ENCODE assay signal across 10 cellular contexts in genomic region chr5:54904425-54904824, GRCh38.
DNase-seq lines count a peak whose midpoint lies in the region; ATAC-seq and TF ChIP-seq lines count a peak whose summit lies in the region.
"Had no signal": no experiment of that assay in that cellular context is flagged by ENCODE, and none has a peak within 500 bp of the region (broad histone marks: within the 10 kb centered on the region; RNA-seq: fewer than 3 reads in every experiment).

No MANE protein-coding gene starts in this region.

- no peaks in the 10 kb centered on the region for H3K27me3 ChIP-seq in right lobe of liver
- H3K27me3 ChIP-seq: sigmoid colon had no signal

- no peak overlapping the region for H3K4me3 Mint-ChIP-seq in activated naive CD4-positive, alpha-beta T cell treated with anti-CD3 and anti-CD28 coated beads, Interleukin-2, amount 10 ng/mL, durations not matched to agents 7 days and 5 days

- TF ChIP-seq CTCF in astrocyte of the spinal cord (IDR thresholded peaks at IDR 0.05; ENCODE audit: low read depth, low read length) (peak; percentile 78), right lobe of liver (IDR thresholded peaks at IDR 0.05) (peak in 3 of 4 donors; percentile 26 to 42 (median 41))

- no peaks in the 10 kb centered on the region for H3K9me3 ChIP-seq in right lobe of liver
- H3K9me3 ChIP-seq: sigmoid colon had no signal

- in situ Hi-C loops in astrocyte of the spinal cord (cut with HindIII; ENCODE audit: low sequenced_read_pairs), result no loop called here

- peaks cover 49% of the 10 kb centered on the region for H3K27me3 Mint-ChIP-seq in activated naive CD4-positive, alpha-beta T cell treated with anti-CD3 and anti-CD28 coated beads, Interleukin-2, amount 10 ng/mL, durations not matched to agents 7 days and 5 days

- H3K36me3 Mint-ChIP-seq in activated naive CD4-positive, alpha-beta T cell treated with anti-CD3 and anti-CD28 coated beads, Interleukin-2, amount 10 ng/mL, durations not matched to agents 7 days and 5 days, result no peaks in the 10 kb centered on the region

- H3K4me1 ChIP-seq in right lobe of liver, result no peaks in the 10 kb centered on the region
- H3K4me1 ChIP-seq: sigmoid colon had no signal

- CTCF ChIA-PET in activated naive CD4-positive, alpha-beta T cell treated with anti-CD3 and anti-CD28 coated beads, Interleukin-2, amount 10 ng/mL, durations not matched to agents 7 days and 5 days (lab: Charles Lee), result interaction anchor here (0.8 to 8.9 kb wide), 16 partner anchors 9 to 387 kb away, joined by 3 to 148 read pairs (median 5); partner anchors contain the start of genes GPX8 and SNX18

- TF ChIP-seq POLR2A in right lobe of liver (IDR thresholded peaks at IDR 0.05), result no peak

- H3K4me3 ChIP-seq in astrocyte of the spinal cord (ENCODE audit: low read depth, low read length), result no peak overlapping the region
- H3K4me3 ChIP-seq in right lobe of liver, result no peak overlapping the region
- H3K4me3 ChIP-seq: sigmoid colon had no signal

- H3K36me3 ChIP-seq in right lobe of liver, result no peaks in the 10 kb centered on the region
- H3K36me3 ChIP-seq: sigmoid colon had no signal

- no peaks in the 10 kb centered on the region for H3K9me3 Mint-ChIP-seq in activated naive CD4-positive, alpha-beta T cell treated with anti-CD3 and anti-CD28 coated beads, Interleukin-2, amount 10 ng/mL, durations not matched to agents 7 days and 5 days

- intact Hi-C loops in right lobe of liver (cut with DNase I), result loop anchor here (10.0 kb wide), 1 partner anchor 250 kb away; no protein-coding TSS in a partner anchor

- WGBS in right lobe of liver (ENCODE audit: insufficient coverage, low coverage, low lambda C conversion rate, missing lambda C conversion rate), result 54% methylated on average over 2 of the region's 2 CpGs

- ATAC-seq in right lobe of liver (peak in 3 of 4 donors; percentile 65 to 70 (median 68)), HG03159 (IDR thresholded peaks at IDR 0.05; ENCODE audit: unreplicated experiment) (no peak)

- H3K27ac Mint-ChIP-seq in activated naive CD4-positive, alpha-beta T cell treated with anti-CD3 and anti-CD28 coated beads, Interleukin-2, amount 10 ng/mL, durations not matched to agents 7 days and 5 days, result no peak overlapping the region

- DNase-seq in DMS53 treated with DMSO at 0.1 percent for 48 hours (lab: John Stamatoyannopoulos, UW; ENCODE audit: unreplicated experiment) (peak; percentile 14), Kasumi-1 (lab: John Stamatoyannopoulos, UW) (peak; percentile 30 to 44), astrocyte of the spinal cord (ENCODE audit: low read depth, low spot score) (peak; percentile 58), right lobe of liver (no peak), NCI-H2196 (lab: John Stamatoyannopoulos, UW; ENCODE audit: unreplicated experiment) (no peak), NCI-H510A (lab: John Stamatoyannopoulos, UW) (no peak)
- no peak for DNase-seq in activated naive CD4-positive, alpha-beta T cell treated with anti-CD3 and anti-CD28 coated beads, Interleukin-2, amount 10 ng/mL, durations not matched to agents 7 days and 5 days
- DNase-seq: activated CD4-positive, alpha-beta T cell treated with anti-CD3 and anti-CD28 coated beads for 48 hours; sigmoid colon had no signal

- H3K4me1 Mint-ChIP-seq in activated naive CD4-positive, alpha-beta T cell treated with anti-CD3 and anti-CD28 coated beads, Interleukin-2, amount 10 ng/mL, durations not matched to agents 7 days and 5 days, result peaks cover 47% of the 10 kb centered on the region

- no peak overlapping the region for H3K27ac ChIP-seq in right lobe of liver
- H3K27ac ChIP-seq: sigmoid colon had no signal

Comparison
In these comparisons a context has a peak if more than half of its experiments do, and no peak if none do; other contexts are left out.
1. DNase-seq: peak in DMS53 treated with DMSO at 0.1 percent for 48 hours (single experiment), Kasumi-1 (2 of 2) and astrocyte of the spinal cord (single experiment); none in right lobe of liver (0 of 3), activated naive CD4-positive, alpha-beta T cell treated with anti-CD3 and anti-CD28 coated beads, Interleukin-2, amount 10 ng/mL, durations not matched to agents 7 days and 5 days (single experiment), NCI-H2196 (single experiment) and NCI-H510A (single experiment).